In the genomic region with DNA sequence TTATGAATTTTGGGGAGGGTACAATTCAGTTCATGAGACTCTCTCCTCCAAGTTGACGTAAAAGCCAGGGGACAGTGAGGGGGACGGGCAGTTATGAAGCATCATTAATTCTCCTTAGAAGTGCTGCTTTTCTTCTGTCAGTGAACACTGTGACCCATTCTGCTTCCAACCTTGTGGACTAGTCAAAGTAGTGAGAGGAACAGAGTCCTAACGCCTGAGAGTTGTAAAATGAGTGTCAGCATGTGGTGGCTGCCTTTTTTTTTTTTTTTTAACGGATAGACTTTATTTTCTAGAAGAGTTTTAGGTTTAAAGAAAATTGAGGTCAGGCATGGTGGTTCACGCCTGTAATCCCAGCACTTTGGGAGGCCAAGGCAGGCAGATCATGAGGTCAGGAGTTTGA, we compare ENCODE assay signal across 15 cellular contexts. TPM values are rescaled to one million over a fixed set of nuclear protein-coding genes. Genes with fewer than 3 reads are reported as not detected.
DNase-seq lines count a peak whose midpoint lies in the region; ATAC-seq, FAIRE-seq and TF ChIP-seq lines count a peak whose summit lies in the region.
"Had no signal": no experiment of that assay in that cellular context is flagged by ENCODE, and none has a peak within 500 bp of the region (broad histone marks: within the 10 kb centered on the region; RNA-seq: fewer than 3 reads in every experiment).

No MANE protein-coding gene starts in this region.

- peak overlapping the region in 1 of 4 donors; percentile 8 for H3K4me3 Mint-ChIP-seq in CD4-positive, CD25-positive, alpha-beta regulatory T cell
- H3K4me3 Mint-ChIP-seq in activated naive CD8-positive, alpha-beta T cell, result no peak overlapping the region
- H3K4me3 Mint-ChIP-seq in effector memory CD8-positive, alpha-beta T cell, result peak overlapping the region in 1 of 2 donors; percentile 29
- H3K4me3 Mint-ChIP-seq: CD14-positive monocyte, GM23338 had no signal

- TF ChIP-seq CTCF in neutrophil (IDR thresholded peaks at IDR 0.05) (no peak), sigmoid colon (IDR thresholded peaks at IDR 0.05) (no peak)

- H3K27ac ChIP-seq in CD4-positive, CD25-positive, alpha-beta regulatory T cell (ENCODE audit: insufficient read depth, low read length, poor library complexity, severe bottlenecking), result no peak overlapping the region
- H3K27ac ChIP-seq in neutrophil, result peak overlapping the region; percentile 0
- H3K27ac ChIP-seq in sigmoid colon, result no peak overlapping the region

- intact Hi-C loops in sciatic nerve (cut with DNase I) (no loop called here), sigmoid colon (cut with DNase I) (no loop called here)

- TF ChIP-seq POLR2A in sigmoid colon (IDR thresholded peaks at IDR 0.05), result no peak

- FAIRE-seq in HTR-8/SVneo (lab: Jason Lieb, UNC), result no peak
- FAIRE-seq: A204.1, GM19239 had no signal

- no peak for DNase-seq in CD4-positive, CD25-positive, alpha-beta regulatory T cell
- DNase-seq in effector memory CD8-positive, alpha-beta T cell, result no peak
- no peak for DNase-seq in HTR-8/SVneo (ENCODE audit: insufficient read length, low spot score)
- no peak for DNase-seq in sciatic nerve (ENCODE audit: low spot score)
- no peak for DNase-seq in sigmoid colon
- DNase-seq: DMS53, GF-D8, H7 had no signal

- H3K36me3 ChIP-seq in CD4-positive, CD25-positive, alpha-beta regulatory T cell (ENCODE audit: control insufficient read depth, insufficient read depth, low read length), result peaks cover 97% of the 10 kb centered on the region
- H3K36me3 ChIP-seq in neutrophil (peaks cover 92% of the 10 kb centered on the region), sigmoid colon (peaks cover 3 to 73% (median 30%) of the 10 kb centered on the region in 4 donors)

- H3K27me3 Mint-ChIP-seq in CD4-positive, CD25-positive, alpha-beta regulatory T cell, result no peaks in the 10 kb centered on the region
- no peaks in the 10 kb centered on the region for H3K27me3 Mint-ChIP-seq in activated naive CD8-positive, alpha-beta T cell
- H3K27me3 Mint-ChIP-seq in effector memory CD8-positive, alpha-beta T cell, result no peaks in the 10 kb centered on the region
- H3K27me3 Mint-ChIP-seq: IgD-negative memory B cell had no signal

- H3K27ac Mint-ChIP-seq in CD4-positive, CD25-positive, alpha-beta regulatory T cell, result peak overlapping the region in 2 of 3 donors; percentile 32 to 55
- peak overlapping the region; percentile 22 for H3K27ac Mint-ChIP-seq in activated naive CD8-positive, alpha-beta T cell
- H3K27ac Mint-ChIP-seq in effector memory CD8-positive, alpha-beta T cell, result peak overlapping the region; percentile 71 to 89
- H3K27ac Mint-ChIP-seq: GM23338, IgD-negative memory B cell had no signal

- H3K9me3 ChIP-seq in CD4-positive, CD25-positive, alpha-beta regulatory T cell (ENCODE audit: control insufficient read depth in 2 of 2, low read length in 2 of 2), result peaks cover 69 to 87% of the 10 kb centered on the region in 2 experiments
- H3K9me3 ChIP-seq in neutrophil, result peaks cover 5% of the 10 kb centered on the region
- H3K9me3 ChIP-seq in sigmoid colon, result peaks cover 0 to 9% (median 0%) of the 10 kb centered on the region in 4 donors

- peaks cover 13 to 34% (median 22%) of the 10 kb centered on the region in 4 donors for H3K4me1 Mint-ChIP-seq in CD4-positive, CD25-positive, alpha-beta regulatory T cell
- H3K4me1 Mint-ChIP-seq in activated naive CD8-positive, alpha-beta T cell (ENCODE audit: low read depth), result peaks cover 28% of the 10 kb centered on the region
- peaks cover 15 to 50% of the 10 kb centered on the region in 2 donors for H3K4me1 Mint-ChIP-seq in effector memory CD8-positive, alpha-beta T cell (ENCODE audit: low read depth in 2 of 2)
- H3K4me1 Mint-ChIP-seq: GM23338 had no signal

- TF ChIP-seq EP300 in sigmoid colon (IDR thresholded peaks at IDR 0.05), result no peak

- 89 to 92% methylated on average over 5 of the region's 5 CpGs for WGBS in sigmoid colon, 2 donors

- ATAC-seq in CD4-positive, CD25-positive, alpha-beta regulatory T cell (ENCODE audit: low read depth in 2 of 2), result no peak
- ATAC-seq in effector memory CD8-positive, alpha-beta T cell (replicated peaks), result no peak
- no peak for ATAC-seq in sciatic nerve
- ATAC-seq: GM23338 had no signal

- H3K36me3 Mint-ChIP-seq in CD4-positive, CD25-positive, alpha-beta regulatory T cell, result peaks cover 77% of the 10 kb centered on the region
- peaks cover 59% of the 10 kb centered on the region for H3K36me3 Mint-ChIP-seq in activated naive CD8-positive, alpha-beta T cell
- H3K36me3 Mint-ChIP-seq in effector memory CD8-positive, alpha-beta T cell (ENCODE audit: insufficient read depth), result peaks cover 94% of the 10 kb centered on the region

- H3K27me3 ChIP-seq in CD4-positive, CD25-positive, alpha-beta regulatory T cell (ENCODE audit: control insufficient read depth, insufficient read depth, low read length), result no peaks in the 10 kb centered on the region
- H3K27me3 ChIP-seq in neutrophil (no peaks in the 10 kb centered on the region), sigmoid colon (no peaks in the 10 kb centered on the region)

- H3K4me3 ChIP-seq in CD4-positive, CD25-positive, alpha-beta regulatory T cell (ENCODE audit: low read depth, low read length), result no peak overlapping the region
- H3K4me3 ChIP-seq in neutrophil (ENCODE audit: low read depth in 1 of 2, low read length in 1 of 2) (no peak overlapping the region), sigmoid colon (no peak overlapping the region)
- H3K4me3 ChIP-seq: GM23338 had no signal

- H3K4me1 ChIP-seq in CD4-positive, CD25-positive, alpha-beta regulatory T cell (ENCODE audit: control insufficient read depth, insufficient read depth, low read length, poor library complexity, severe bottlenecking), result peaks cover 11% of the 10 kb centered on the region
- peaks cover 2 to 22% of the 10 kb centered on the region in 2 experiments for H3K4me1 ChIP-seq in neutrophil (ENCODE audit: control insufficient read depth in 1 of 2, insufficient read depth in 1 of 2, low read depth in 1 of 2, low read length in 1 of 2)
- no peaks in the 10 kb centered on the region for H3K4me1 ChIP-seq in sigmoid colon

- peaks cover 1 to 76% (median 23%) of the 10 kb centered on the region in 7 donors for H3K9me3 Mint-ChIP-seq in CD4-positive, CD25-positive, alpha-beta regulatory T cell
- peaks cover 6% of the 10 kb centered on the region for H3K9me3 Mint-ChIP-seq in activated naive CD8-positive, alpha-beta T cell (ENCODE audit: low read depth)
- H3K9me3 Mint-ChIP-seq in effector memory CD8-positive, alpha-beta T cell, result no peaks in the 10 kb centered on the region

RNA-seq across cellular contexts. Expression of a gene that starts 15.5 kb away (rescaled TPM):
- 282 TPM for total RNA-seq in CD4-positive, CD25-positive, alpha-beta regulatory T cell
- polyA plus RNA-seq in CD4-positive, CD25-positive, alpha-beta regulatory T cell, result 100 to 1,000 TPM; 151 to 203 (median 172) TPM
- total RNA-seq in sciatic nerve (65.4 TPM), sigmoid colon (10 to 100 TPM; 33.5 to 49.4 (median 41.2) TPM)
- polyA plus RNA-seq in sigmoid colon, result 10 to 100 TPM; 22.2 to 43.4 (median 28.2) TPM

Comparison
In these comparisons a context has a peak if more than half of its experiments do, and no peak if none do; other contexts are left out.
1. H3K27ac Mint-ChIP-seq: peak in every context shown above with its lines; median percentile 80 in effector memory CD8-positive, alpha-beta T cell; 44 in CD4-positive, CD25-positive, alpha-beta regulatory T cell; 22 in activated naive CD8-positive, alpha-beta T cell.